ENCODE assay signal across 8 cellular contexts in the genomic region with DNA sequence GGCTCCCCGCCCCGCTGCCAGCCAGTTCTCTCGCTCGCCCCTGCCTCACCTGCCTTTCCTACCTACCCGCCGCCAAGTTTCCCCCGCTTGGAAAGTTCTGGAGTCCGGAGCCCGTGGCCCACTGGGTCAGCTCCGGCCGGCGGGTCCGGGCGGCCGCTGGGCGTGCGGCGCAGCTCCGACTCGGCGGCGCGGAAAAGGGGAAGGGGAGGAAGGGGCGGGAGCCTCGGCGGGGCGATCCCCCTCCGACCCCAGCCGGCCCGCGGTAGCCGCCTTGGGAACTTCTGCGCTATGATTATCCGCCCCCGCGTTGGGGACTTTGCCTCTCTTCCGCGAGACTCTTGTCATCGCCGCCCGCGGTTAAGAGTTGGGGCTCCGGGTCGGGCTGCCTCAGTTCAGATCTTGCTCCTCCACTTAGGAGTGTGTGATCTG. TPM values are rescaled to one million over a fixed set of nuclear protein-coding genes. Genes with fewer than 3 reads are reported as not detected.
DNase-seq lines count a peak whose midpoint lies in the region; ATAC-seq and TF ChIP-seq lines count a peak whose summit lies in the region.

No MANE protein-coding gene starts in this region.

- TF ChIP-seq CTCF in GM12865 (IDR thresholded peaks at IDR 0.05; ENCODE audit: insufficient read depth, low read depth, low read length, missing control alignments): no peak
- no peak for TF ChIP-seq CTCF in OCI-LY3 (IDR thresholded peaks at IDR 0.05; ENCODE audit: low read depth, low read length)
- TF ChIP-seq CTCF in heart right ventricle (IDR thresholded peaks at IDR 0.05): no peak
- no peak for TF ChIP-seq CTCF in sigmoid colon (IDR thresholded peaks at IDR 0.05)

- H3K36me3 ChIP-seq in OCI-LY3 (replicated peaks; ENCODE audit: low read depth, low read length) (no peaks in the 10 kb centered on the region), heart right ventricle (no peaks in the 10 kb centered on the region), sigmoid colon (no peaks in the 10 kb centered on the region)

- H3K4me3 ChIP-seq in GM12865 (ENCODE audit: low read depth, low read length) (peak overlapping the region; percentile 84), OCI-LY3 (ENCODE audit: low read length) (peak overlapping the region; percentile 85), heart right ventricle (peak overlapping the region; percentile 53 to 83 (median 70)), sigmoid colon (peak overlapping the region; percentile 46 to 86 (median 62))

- H3K79me2 ChIP-seq in OCI-LY3 (ENCODE audit: low read length): no peaks in the 10 kb centered on the region

- DNase-seq in GM12865 (ENCODE audit: low read depth): peak; percentile 67
- peak; percentile 36 for DNase-seq in activated gamma-delta T cell treated with Interleukin-2 at 50 U/mL for 16 hours
- peak; percentile 12 to 30 for DNase-seq in heart right ventricle
- peak; percentile 70 for DNase-seq in sigmoid colon
- no peak for DNase-seq in epidermal melanocyte (ENCODE audit: insufficient read length, low spot score)
- DNase-seq in cerebellum (ENCODE audit: low spot score): no peak

- H3K9ac ChIP-seq in OCI-LY3 (ENCODE audit: low read length): peak overlapping the region; percentile 92

- H4K20me1 ChIP-seq in OCI-LY3 (ENCODE audit: insufficient read depth, low read length): no peaks in the 10 kb centered on the region

- H3K27me3 ChIP-seq in OCI-LY3 (ENCODE audit: low read depth, low read length): no peaks in the 10 kb centered on the region
- H3K27me3 ChIP-seq in heart right ventricle: peaks cover 0 to 57% (median 23%) of the 10 kb centered on the region in 7 donors
- H3K27me3 ChIP-seq in sigmoid colon: peaks cover 4 to 49% (median 34%) of the 10 kb centered on the region in 3 donors

- no peak for TF ChIP-seq POLR2A in sigmoid colon (IDR thresholded peaks at IDR 0.05)

- no peaks in the 10 kb centered on the region for H3K9me3 ChIP-seq in OCI-LY3 (ENCODE audit: insufficient read depth, low read length)
- no peaks in the 10 kb centered on the region for H3K9me3 ChIP-seq in heart right ventricle
- H3K9me3 ChIP-seq in sigmoid colon: no peaks in the 10 kb centered on the region

- H3K27ac ChIP-seq in OCI-LY3 (ENCODE audit: low read length) (peak overlapping the region; percentile 98), heart right ventricle (peak overlapping the region in 6 of 10 donors; percentile 25 to 96 (median 58)), sigmoid colon (peak overlapping the region; percentile 47 to 72 (median 68))

- H3K4me2 ChIP-seq in OCI-LY3 (ENCODE audit: low read length): peak overlapping the region; percentile 96

- intact Hi-C loops in heart right ventricle (cut with DNase I): no loop called here
- intact Hi-C loops in sigmoid colon (cut with DNase I): no loop called here

- WGBS in heart right ventricle, 2 donors: 1% methylated on average over 40 to 44 of the region's 44 CpGs
- 0 to 1% methylated on average over 44 of the region's 44 CpGs for WGBS in sigmoid colon, 2 donors

- ATAC-seq in HG02678 (IDR thresholded peaks at IDR 0.05; ENCODE audit: unreplicated experiment) (peak; percentile 11), heart right ventricle (peak; percentile 13 to 58 (median 36))

- H2AFZ ChIP-seq in OCI-LY3 (ENCODE audit: low read depth, low read length): no peak overlapping the region; the same call in 1 of the 2 replicates

- H3K4me1 ChIP-seq in OCI-LY3 (ENCODE audit: low read length): peaks cover 45% of the 10 kb centered on the region
- peaks cover 0 to 32% (median 21%) of the 10 kb centered on the region in 9 donors for H3K4me1 ChIP-seq in heart right ventricle
- peaks cover 0 to 23% (median 17%) of the 10 kb centered on the region in 4 donors for H3K4me1 ChIP-seq in sigmoid colon

- TF ChIP-seq EP300 in sigmoid colon (IDR thresholded peaks at IDR 0.05): no peak

RNA-seq across cellular contexts. Expression of gene SF3B5, which starts 31.0 kb away (rescaled TPM):
- total RNA-seq in heart right ventricle: 100 to 1,000 TPM; 107 to 158 (median 120) TPM
- 100 to 1,000 TPM in 1 of 2 donors, 10 to 100 TPM in 1; 84.2 to 333 TPM for polyA plus RNA-seq in heart right ventricle
- 100 to 1,000 TPM; 110 to 200 (median 171) TPM for total RNA-seq in sigmoid colon
- polyA plus RNA-seq in sigmoid colon: 100 to 1,000 TPM; 300 to 370 (median 302) TPM
- total RNA-seq in cerebellum: 46.2 TPM

RNA-seq across cellular contexts. Expression of gene PLAGL1, which starts 56.4 kb away (rescaled TPM):
- total RNA-seq in heart right ventricle: 10 to 100 TPM in 6 of 10 donors, 1 to 10 TPM in 4; 9.0 to 24.6 (median 12.5) TPM
- polyA plus RNA-seq in heart right ventricle: 10 to 100 TPM in 1 of 2 donors, 1 to 10 TPM in 1; 5.4 to 24.6 TPM
- 10 to 100 TPM in 3 of 4 donors, 1 to 10 TPM in 1; 9.8 to 31.3 (median 13.2) TPM for total RNA-seq in sigmoid colon
- 10 to 100 TPM; 12.7 to 16.2 (median 14.4) TPM for polyA plus RNA-seq in sigmoid colon
- total RNA-seq in cerebellum: 20.1 TPM

Comparison
In these comparisons a context has a peak if more than half of its experiments do, and no peak if none do; other contexts are left out.
1. DNase-seq: peak in GM12865 (single experiment), activated gamma-delta T cell treated with Interleukin-2 at 50 U/mL for 16 hours (single experiment), heart right ventricle (2 of 2) and sigmoid colon (single experiment); none in epidermal melanocyte (single experiment) and cerebellum (single experiment).
2. Peak in every context shown above with its lines, with median percentiles within 50 percentile points of each other: H3K4me3 ChIP-seq and H3K27ac ChIP-seq.